1 cellular context compared by ENCODE assay signal in genomic region chr2:20428717-20429490, GRCh38.
TF ChIP-seq lines count a peak whose summit lies in the region.

No MANE protein-coding gene starts in this region.

TF ChIP-seq in GM12878, 131 proteins besides CTCF, POLR2A, EP300 and RAD21 (continued from another document):
- no peak for TF ChIP-seq USF1 (IDR thresholded peaks at IDR 0.05; ENCODE audit: borderline replicate concordance, extremely low read length, insufficient read depth, low read depth, low read length)
- no peak for TF ChIP-seq ZNF687 (IDR thresholded peaks at IDR 0.05)
- no peak for TF ChIP-seq MXI1 (IDR thresholded peaks at IDR 0.05; ENCODE audit: low read depth, low read length)
- TF ChIP-seq NFYA (IDR thresholded peaks at IDR 0.05; ENCODE audit: borderline replicate concordance, low read depth, low read length), result no peak
- no peak for TF ChIP-seq EED (IDR thresholded peaks at IDR 0.05; ENCODE audit: low read depth)
- TF ChIP-seq ZBED1 (IDR thresholded peaks at IDR 0.05; ENCODE audit: borderline replicate concordance), result no peak
- TF ChIP-seq RELA (IDR thresholded peaks at IDR 0.05; ENCODE audit: borderline replicate concordance, partially characterized antibody), result no peak
- TF ChIP-seq ZNF592 (IDR thresholded peaks at IDR 0.05), result no peak
- no peak for TF ChIP-seq LARP7 (IDR thresholded peaks at IDR 0.05)
- TF ChIP-seq YY1 (IDR thresholded peaks at IDR 0.05; ENCODE audit: low read depth, low read length), result no peak
